8 cellular contexts compared by ENCODE assay signal in genomic region chr10:7408003-7408493, GRCh38. TPM values are rescaled to one million over a fixed set of nuclear protein-coding genes. Genes with fewer than 3 reads are reported as not detected.
DNase-seq lines count a peak whose midpoint lies in the region; ATAC-seq and TF ChIP-seq lines count a peak whose summit lies in the region.

No MANE protein-coding gene starts in this region.

- TF ChIP-seq POLR2A in tibial nerve (IDR thresholded peaks at IDR 0.05), result no peak

- intact Hi-C loops in CD14-positive monocyte (cut with micrococcal nuclease), result loop anchor here (5.0 to 10.0 kb wide), 2 partner anchors 223 to 286 kb away; no protein-coding TSS in a partner anchor
- intact Hi-C loops in naive thymus-derived CD4-positive, alpha-beta T cell (cut with micrococcal nuclease), result loop anchor here (1.0 to 10.0 kb wide), 9 partner anchors 19 to 647 kb away; partner anchors contain the start of gene GATA3 (in 1 of the 2)

- peak overlapping the region; percentile 98 for H3K4me3 Mint-ChIP-seq in CD14-positive monocyte
- peak overlapping the region; percentile 94 for H3K4me3 Mint-ChIP-seq in activated CD8-positive, alpha-beta memory T cell treated with anti-CD3 and anti-CD28 coated beads, Interleukin-2, amount 10 ng/mL, durations not matched to agents 7 days and 5 days
- H3K4me3 Mint-ChIP-seq in naive thymus-derived CD4-positive, alpha-beta T cell, result peak overlapping the region; percentile 91 to 100 (median 99)

- CTCF ChIA-PET in activated CD8-positive, alpha-beta memory T cell treated with anti-CD3 and anti-CD28 coated beads, Interleukin-2, amount 10 ng/mL, durations not matched to agents 7 days and 5 days (lab: Charles Lee), result interaction anchor here (0.8 to 7.3 kb wide), 7 partner anchors 10 to 488 kb away, joined by 3 to 82 read pairs (median 7); no protein-coding TSS in a partner anchor
- CTCF ChIA-PET in naive thymus-derived CD4-positive, alpha-beta T cell (lab: Charles Lee), result interaction anchor here (0.6 to 5.6 kb wide), 9 partner anchors 25 to 738 kb away, joined by 3 to 39 read pairs (median 3); no protein-coding TSS in a partner anchor

- H3K36me3 ChIP-seq in esophagus (ENCODE audit: control insufficient read depth in 2 of 2, insufficient read depth in 2 of 2, low read length in 1 of 2) (no peaks in the 10 kb centered on the region), tibial nerve (no peaks in the 10 kb centered on the region)
- peaks cover 0 to 13% (median 0%) of the 10 kb centered on the region in 3 experiments for H3K36me3 ChIP-seq in naive thymus-derived CD4-positive, alpha-beta T cell (ENCODE audit: control insufficient read depth in 2 of 3, insufficient read depth in 3 of 3, low read length in 3 of 3)

- H3K4me1 Mint-ChIP-seq in CD14-positive monocyte, result peaks cover 69% of the 10 kb centered on the region
- peaks cover 58% of the 10 kb centered on the region for H3K4me1 Mint-ChIP-seq in activated CD8-positive, alpha-beta memory T cell treated with anti-CD3 and anti-CD28 coated beads, Interleukin-2, amount 10 ng/mL, durations not matched to agents 7 days and 5 days
- H3K4me1 Mint-ChIP-seq in naive thymus-derived CD4-positive, alpha-beta T cell, result peaks cover 38 to 62% (median 52%) of the 10 kb centered on the region in 7 donors

- H3K9me3 ChIP-seq in esophagus (ENCODE audit: control insufficient read depth in 2 of 2, insufficient read depth in 1 of 2, low read depth in 1 of 2, low read length in 1 of 2) (no peaks in the 10 kb centered on the region), tibial nerve (no peaks in the 10 kb centered on the region)
- no peaks in the 10 kb centered on the region for H3K9me3 ChIP-seq in naive thymus-derived CD4-positive, alpha-beta T cell (ENCODE audit: control insufficient read depth in 2 of 3, low read length in 3 of 3)

- 2 to 3% methylated on average over 41 of the region's 41 CpGs for WGBS in esophagus, 2 donors
- WGBS in tibial nerve, 2 donors, result 0 to 2% methylated on average over 18 to 41 of the region's 41 CpGs

- peak; percentile 82 for DNase-seq in CD14-positive monocyte (ENCODE audit: low spot score)
- peak; percentile 57 for DNase-seq in activated CD8-positive, alpha-beta memory T cell treated with anti-CD3 and anti-CD28 coated beads, Interleukin-2, amount 10 ng/mL, durations not matched to agents 7 days and 5 days
- peak; percentile 32 to 77 (median 57) for DNase-seq in naive thymus-derived CD4-positive, alpha-beta T cell
- DNase-seq in tibial nerve (ENCODE audit: low spot score in 2 of 2), result no peak
- no peak for DNase-seq in KG1 (lab: John Stamatoyannopoulos, UW)
- DNase-seq in NCI-H1436 treated with DMSO at 0.1 percent for 48 hours (lab: John Stamatoyannopoulos, UW), result no peak

- H3K36me3 Mint-ChIP-seq in CD14-positive monocyte, result peaks cover 0 to under 1% of the 10 kb centered on the region in 2 donors
- H3K36me3 Mint-ChIP-seq in activated CD8-positive, alpha-beta memory T cell treated with anti-CD3 and anti-CD28 coated beads, Interleukin-2, amount 10 ng/mL, durations not matched to agents 7 days and 5 days, result peaks cover 26% of the 10 kb centered on the region
- peaks cover 0 to 25% (median 10%) of the 10 kb centered on the region in 5 donors for H3K36me3 Mint-ChIP-seq in naive thymus-derived CD4-positive, alpha-beta T cell

- peaks cover 20 to 51% (median 37%) of the 10 kb centered on the region in 3 donors for H3K27me3 Mint-ChIP-seq in CD14-positive monocyte (ENCODE audit: low read depth in 3 of 3)
- peaks cover 13% of the 10 kb centered on the region for H3K27me3 Mint-ChIP-seq in activated CD8-positive, alpha-beta memory T cell treated with anti-CD3 and anti-CD28 coated beads, Interleukin-2, amount 10 ng/mL, durations not matched to agents 7 days and 5 days
- H3K27me3 Mint-ChIP-seq in naive thymus-derived CD4-positive, alpha-beta T cell, result peaks cover 0 to 15% (median 0%) of the 10 kb centered on the region in 5 donors

- H3K9me3 Mint-ChIP-seq in CD14-positive monocyte, result peaks cover 0 to 12% (median 0%) of the 10 kb centered on the region in 7 donors
- H3K9me3 Mint-ChIP-seq in activated CD8-positive, alpha-beta memory T cell treated with anti-CD3 and anti-CD28 coated beads, Interleukin-2, amount 10 ng/mL, durations not matched to agents 7 days and 5 days (ENCODE audit: low read depth), result no peaks in the 10 kb centered on the region
- peaks cover 0 to 4% (median 0%) of the 10 kb centered on the region in 11 donors for H3K9me3 Mint-ChIP-seq in naive thymus-derived CD4-positive, alpha-beta T cell

- ATAC-seq in HG02642 (IDR thresholded peaks at IDR 0.05; ENCODE audit: poor library complexity, unreplicated experiment), result peak; percentile 6
- no peak for ATAC-seq in activated CD8-positive, alpha-beta memory T cell treated with anti-CD3 and anti-CD28 coated beads, Interleukin-2, amount 10 ng/mL, durations not matched to agents 7 days and 5 days
- ATAC-seq in naive thymus-derived CD4-positive, alpha-beta T cell, result peak; percentile 24

- H3K27ac ChIP-seq in esophagus (ENCODE audit: low read depth in 2 of 2, low read length in 1 of 2), result peak overlapping the region; percentile 36 to 41
- H3K27ac ChIP-seq in naive thymus-derived CD4-positive, alpha-beta T cell (ENCODE audit: low read depth, low read length), result peak overlapping the region; percentile 76
- peak overlapping the region; percentile 53 to 87 (median 74) for H3K27ac ChIP-seq in tibial nerve

- TF ChIP-seq EP300 in tibial nerve (IDR thresholded peaks at IDR 0.05), result peak in 1 of 2 donors; percentile 60

- H3K4me3 ChIP-seq in esophagus (ENCODE audit: low read depth in 1 of 2, low read length in 2 of 2), result peak overlapping the region; percentile 65 to 70
- peak overlapping the region; percentile 92 for H3K4me3 ChIP-seq in naive thymus-derived CD4-positive, alpha-beta T cell (ENCODE audit: low read length)
- H3K4me3 ChIP-seq in tibial nerve, result peak overlapping the region; percentile 53 to 82 (median 72)

- H3K27me3 ChIP-seq in esophagus (ENCODE audit: control insufficient read depth in 1 of 2, insufficient read depth in 2 of 2, low read length in 2 of 2), result peaks cover 5 to 6% of the 10 kb centered on the region in 2 donors
- H3K27me3 ChIP-seq in naive thymus-derived CD4-positive, alpha-beta T cell (ENCODE audit: control insufficient read depth in 2 of 2, insufficient read depth in 2 of 2, low read length in 2 of 2), result no peaks in the 10 kb centered on the region
- peaks cover 0 to 20% of the 10 kb centered on the region in 2 donors for H3K27me3 ChIP-seq in tibial nerve

- POLR2A ChIA-PET in naive thymus-derived CD4-positive, alpha-beta T cell (lab: Charles Lee), result interaction anchor here (2.1 to 4.7 kb wide), 2 partner anchors 18 to 76 kb away, joined by 8 to 21 read pairs; no protein-coding TSS in a partner anchor

- H3K27ac Mint-ChIP-seq in CD14-positive monocyte, result peak overlapping the region in 6 of 7 donors; percentile 68 to 90 (median 84)
- H3K27ac Mint-ChIP-seq in activated CD8-positive, alpha-beta memory T cell treated with anti-CD3 and anti-CD28 coated beads, Interleukin-2, amount 10 ng/mL, durations not matched to agents 7 days and 5 days, result no peak overlapping the region
- H3K27ac Mint-ChIP-seq in naive thymus-derived CD4-positive, alpha-beta T cell, result peak overlapping the region; percentile 66 to 99 (median 89)

- TF ChIP-seq CTCF in CD14-positive monocyte (IDR thresholded peaks at IDR 0.05) (no peak), tibial nerve (IDR thresholded peaks at IDR 0.05) (no peak)

- H3K4me1 ChIP-seq in esophagus (ENCODE audit: control insufficient read depth in 2 of 2, insufficient read depth in 2 of 2, low read length in 1 of 2), result peaks cover 29 to 31% of the 10 kb centered on the region in 2 donors
- peaks cover 18 to 31% of the 10 kb centered on the region in 2 donors for H3K4me1 ChIP-seq in naive thymus-derived CD4-positive, alpha-beta T cell (ENCODE audit: control insufficient read depth in 2 of 2, insufficient read depth in 2 of 2, low read length in 2 of 2)
- peaks cover 0 to 52% (median 15%) of the 10 kb centered on the region in 4 donors for H3K4me1 ChIP-seq in tibial nerve

RNA-seq across cellular contexts. Expression of gene SFMBT2, which starts 2.8 kb away (rescaled TPM):
- 1 to 10 TPM in 1 of 2 donors, under 1 TPM in 1; 0.53 to 1.6 TPM for polyA plus RNA-seq in CD14-positive monocyte
- total RNA-seq in activated CD8-positive, alpha-beta memory T cell treated with anti-CD3 and anti-CD28 coated beads, Interleukin-2, amount 10 ng/mL, durations not matched to agents 7 days and 5 days, result 10 to 100 TPM; 49.5 to 69.0 TPM
- polyA plus RNA-seq in esophagus, result under 1 TPM; 0.45 to 0.55 TPM
- total RNA-seq in naive thymus-derived CD4-positive, alpha-beta T cell, result 10 to 100 TPM; 38.6 to 50.9 (median 40.9) TPM
- polyA plus RNA-seq in naive thymus-derived CD4-positive, alpha-beta T cell, result 1 to 10 TPM; 7.4 to 8.1 TPM
- total RNA-seq in tibial nerve, result 10 to 100 TPM; 10.2 to 24.0 (median 15.4) TPM

Comparison
In these comparisons a context has a peak if more than half of its experiments do, and no peak if none do; other contexts are left out.
1. DNase-seq: peak in CD14-positive monocyte (single experiment), activated CD8-positive, alpha-beta memory T cell treated with anti-CD3 and anti-CD28 coated beads, Interleukin-2, amount 10 ng/mL, durations not matched to agents 7 days and 5 days (single experiment) and naive thymus-derived CD4-positive, alpha-beta T cell (9 of 9); none in tibial nerve (0 of 2), KG1 (single experiment) and NCI-H1436 treated with DMSO at 0.1 percent for 48 hours (single experiment).
2. Peak in every context shown above with its lines, with median percentiles within 50 percentile points of each other: H3K4me3 Mint-ChIP-seq, H3K27ac ChIP-seq and H3K4me3 ChIP-seq.